In the genomic region with DNA sequence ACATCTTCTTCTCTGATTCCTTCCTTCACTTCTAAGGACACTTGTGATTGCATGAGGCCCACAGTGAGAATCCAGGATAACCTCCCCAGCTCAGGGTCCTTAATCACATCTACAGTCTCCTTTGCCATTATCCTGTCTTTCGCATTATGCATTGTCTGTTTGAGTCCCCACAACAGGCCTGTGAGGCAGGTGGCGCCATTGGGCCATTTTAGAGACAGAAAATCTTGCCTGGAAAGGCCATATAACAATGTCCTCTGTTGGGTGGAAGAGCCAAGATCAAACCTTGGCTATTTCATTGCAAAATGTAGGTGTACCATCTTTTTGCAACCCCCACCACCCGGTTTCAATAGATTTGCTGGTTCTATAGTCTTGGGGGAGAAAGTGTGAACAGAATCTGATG, we compare ENCODE assay signal across 1 cellular context.
TF ChIP-seq lines count a peak whose summit lies in the region.

No MANE protein-coding gene starts in this region.

TF ChIP-seq in HepG2, 621 proteins besides CTCF, POLR2A, EP300 and RAD21 (continued from another document):
- no peak for TF ChIP-seq ZNF646 (CRISPR knock-in tag; IDR thresholded peaks at IDR 0.05)
- no peak for TF ChIP-seq MXD4 (CRISPR knock-in tag; IDR thresholded peaks at IDR 0.05)
- TF ChIP-seq MIXL1 (CRISPR knock-in tag; IDR thresholded peaks at IDR 0.05) = 0 out of 2 replicates have a peak, but pooled peaks have one; percentile 33
- TF ChIP-seq ETV5 (CRISPR knock-in tag; IDR thresholded peaks at IDR 0.05; ENCODE audit: borderline replicate concordance) = no peak
TF ChIP-seq in HepG2: peak in this region for 7.
